In genomic region chrX:126552313-126553022, GRCh38 we compare ENCODE assay signal across 19 cellular contexts. TPM values are rescaled to one million over a fixed set of nuclear protein-coding genes. Genes with fewer than 3 reads are reported as not detected.
A peak's percentile ranks its signal among the peaks of the same experiment; 100 is the strongest.
DNase-seq lines count a peak whose midpoint lies in the region; FAIRE-seq and TF ChIP-seq lines count a peak whose summit lies in the region.
"Had no signal": no experiment of that assay in that cellular context is flagged by ENCODE, and none has a peak within 500 bp of the region (broad histone marks: within the 10 kb centered on the region; RNA-seq: fewer than 3 reads in every experiment).

TSS of gene DCAF12L1 (minus strand) at chrX:126552814. CDS start at chrX:126552608, 206 bp downstream.

- 9 to 11% methylated on average over 25 to 31 of the region's 83 CpGs for WGBS in mesodermal cell (ENCODE audit: insufficient coverage in 2 of 2), 2 experiments
- 3% methylated on average over 27 of the region's 83 CpGs; no CpG with 5 or more reads in 1 of the 2 donors for WGBS in testis, 2 donors

- TF ChIP-seq POLR2A in testis (IDR thresholded peaks at IDR 0.05) (no peak), GM12891 (IDR thresholded peaks at IDR 0.05; ENCODE audit: low read depth, low read length) (no peak)

- no peaks in the 10 kb centered on the region for H3K36me3 ChIP-seq in mesodermal cell (ENCODE audit: control insufficient read depth, insufficient read depth, low read length)
- H3K36me3 ChIP-seq in testis (ENCODE audit: low read depth, missing control alignments), result no peaks in the 10 kb centered on the region

- H3K4me1 ChIP-seq in mesodermal cell (ENCODE audit: control insufficient read depth, insufficient read depth, low read length, poor library complexity, severe bottlenecking) (no peaks in the 10 kb centered on the region), testis (no peaks in the 10 kb centered on the region)

- no peaks in the 10 kb centered on the region for H3K9me3 ChIP-seq in mesodermal cell (ENCODE audit: control insufficient read depth, low read length)
- H3K9me3 ChIP-seq in testis, result no peaks in the 10 kb centered on the region

- DNase-seq in activated gamma-delta T cell (lab: John Stamatoyannopoulos, UW) (peak; percentile 7), activated gamma-delta T cell treated with Interleukin-2 at 50 U/mL for 16 hours (no peak), glomerular visceral epithelial cell (ENCODE audit: extremely low spot score) (peak; percentile 77), testis (peak; percentile 79), kidney glomerular epithelial cell (lab: John Stamatoyannopoulos, UW) (no peak), NCI-H524 treated with DMSO at 0.1 percent for 48 hours (lab: John Stamatoyannopoulos, UW) (no peak), GM12891 (ENCODE audit: insufficient read length, low spot score) (no peak)
- DNase-seq: 8988T; DMS79 treated with DMSO at 0.1 percent for 48 hours; occipital lobe; SHP77; small intestine; stimulated activated naive CD4-positive, alpha-beta T cell had no signal

- TF ChIP-seq CTCF in testis (IDR thresholded peaks at IDR 0.05), result no peak

- no peaks in the 10 kb centered on the region for H3K27me3 ChIP-seq in testis

- H3K27ac ChIP-seq in mesodermal cell (ENCODE audit: low read depth, low read length, severe bottlenecking) (no peak within 1 kb of the TSS), testis (peak within 1 kb of the TSS in 1 of 2 donors; percentile 63)
- H3K27ac ChIP-seq: C4-2B, epithelial cell of prostate had no signal

- FAIRE-seq in GM12891 (lab: Jason Lieb, UNC), result no peak
- FAIRE-seq: H54, small intestine had no signal

- intact Hi-C loops in testis (cut with DNase I; ENCODE audit: low total_unique reads), result no loop called here

- H3K4me3 ChIP-seq in mesodermal cell (ENCODE audit: extremely low read depth, insufficient read depth, low read length, poor library complexity, severe bottlenecking), result peak within 1 kb of the TSS; percentile 19
- H3K4me3 ChIP-seq in testis, result peak within 1 kb of the TSS; percentile 47 to 63

TF ChIP-seq in GM12891, 5 proteins besides CTCF, POLR2A, EP300 and RAD21:
- no peak for TF ChIP-seq POLR2AphosphoS5 (IDR thresholded peaks at IDR 0.05; ENCODE audit: low read depth, low read length)
- no peak for TF ChIP-seq PAX5 (IDR thresholded peaks at IDR 0.05; ENCODE audit: insufficient read depth, low read length, severe bottlenecking)
- no peak for TF ChIP-seq POU2F2 (IDR thresholded peaks at IDR 0.05; ENCODE audit: low read depth, low read length)
- TF ChIP-seq TAF1 (IDR thresholded peaks at IDR 0.05; ENCODE audit: low read depth, low read length), result no peak
- no peak for TF ChIP-seq SPI1 (IDR thresholded peaks at IDR 0.05; ENCODE audit: low read depth, low read length)

RNA-seq across cellular contexts. Expression of gene DCAF12L1, which starts in this region (rescaled TPM):
- not detected for polyA plus RNA-seq in mesodermal cell (2013, experiment 1 of 2)
- not detected for polyA plus RNA-seq in mesodermal cell (2013, experiment 2 of 2)
- total RNA-seq in testis, result 10 to 100 TPM; 27.0 to 37.2 TPM
- 12.8 TPM for polyA plus RNA-seq in testis (ENCODE audit: insufficient read depth, low read depth, low replicate concordance)
- polyA plus RNA-seq in GM12891 (2012; ENCODE audit: low read depth, missing spikeins), result not detected
- total RNA-seq: T-helper 2 cell treated with Interferon-gamma antibody and Interleukin-4, amounts not matched to agents 100 ng/mL and 5 ng/mL, for 36 hours had no signal
- polyA plus RNA-seq: IgD-negative memory B cell, small intestine had no signal

Comparison
In these comparisons a context has a peak if more than half of its experiments do, and no peak if none do; other contexts are left out.
1. DNase-seq: peak in activated gamma-delta T cell (single experiment), glomerular visceral epithelial cell (single experiment) and testis (single experiment); none in activated gamma-delta T cell treated with Interleukin-2 at 50 U/mL for 16 hours (single experiment), kidney glomerular epithelial cell (single experiment), NCI-H524 treated with DMSO at 0.1 percent for 48 hours (single experiment) and GM12891 (single experiment).